In genomic region chr20:50731055-50731929, GRCh38 we compare ENCODE assay signal across 8 cellular contexts. TPM values are rescaled to one million over a fixed set of nuclear protein-coding genes. Genes with fewer than 3 reads are reported as not detected.
DNase-seq lines count a peak whose midpoint lies in the region; ATAC-seq and TF ChIP-seq lines count a peak whose summit lies in the region.

Gene PARD6B, plus strand, starts transcription at chr20:50731580. Its CDS starts 207 bp downstream, at chr20:50731787.

- H3K9me3 ChIP-seq in mucosa of rectum (ENCODE audit: control insufficient read depth in 2 of 2, low read length in 2 of 2) = no peaks in the 10 kb centered on the region

- peak; percentile 84 for ATAC-seq in GM21723 (IDR thresholded peaks at IDR 0.05; ENCODE audit: unreplicated experiment)

- H3K27ac ChIP-seq in mucosa of rectum (ENCODE audit: low read depth in 2 of 2, low read length in 2 of 2) = peak within 1 kb of the TSS; percentile 90 to 92

- no peaks in the 10 kb centered on the region for H3K36me3 ChIP-seq in mucosa of rectum (ENCODE audit: control insufficient read depth in 2 of 2, insufficient read depth in 2 of 2, low read length in 2 of 2)

- DNase-seq in DMS53 treated with DMSO at 0.1 percent for 48 hours (lab: John Stamatoyannopoulos, UW; ENCODE audit: unreplicated experiment) (peak; percentile 97), OCI-M2 (lab: John Stamatoyannopoulos, UW; ENCODE audit: unreplicated experiment) (peak; percentile 94), erythroblast (lab: John Stamatoyannopoulos, UW) (peak; percentile 99 to 100)
- peak; percentile 98 for DNase-seq in Jurkat, Clone E6-1 (ENCODE audit: low read depth, low spot score)
- peak; percentile 99 for DNase-seq in activated T-cell treated with anti-CD3 and anti-CD28 coated beads, Interleukin-2, amount 50 U/mL, for 1 hour
- peak; percentile 99 for DNase-seq in stimulated activated CD8-positive, alpha-beta memory T cell treated with anti-CD3 and anti-CD28 coated beads, Interleukin-4, amount 100 ng/mL, for 24 hours (ENCODE audit: low read depth)

- peak within 1 kb of the TSS; percentile 87 to 91 for H3K9ac ChIP-seq in mucosa of rectum (ENCODE audit: low read depth in 1 of 2, low read length in 2 of 2)

- peak; percentile 66 for TF ChIP-seq POLR2A in erythroblast (IDR thresholded peaks at IDR 0.05; ENCODE audit: low read length)

- peaks cover 25 to 35% of the 10 kb centered on the region in 2 donors for H3K4me1 ChIP-seq in mucosa of rectum (ENCODE audit: control insufficient read depth in 2 of 2, insufficient read depth in 2 of 2, low read length in 2 of 2)

- H3K4me3 ChIP-seq in Jurkat, Clone E6-1 (ENCODE audit: low read length) = peak within 1 kb of the TSS; percentile 74
- H3K4me3 ChIP-seq in mucosa of rectum (ENCODE audit: low read length in 2 of 2) = peak within 1 kb of the TSS; percentile 80 to 85

- no peaks in the 10 kb centered on the region for H3K27me3 ChIP-seq in mucosa of rectum (ENCODE audit: control insufficient read depth in 2 of 2, insufficient read depth in 2 of 2, low read length in 2 of 2)

RNA-seq across cellular contexts. Expression of gene PARD6B, which starts in this region (rescaled TPM):
- polyA plus RNA-seq in Jurkat, Clone E6-1 (2012; ENCODE audit: insufficient read depth, insufficient read length) = 0.69 TPM

Comparison
In these comparisons a context has a peak if more than half of its experiments do, and no peak if none do; other contexts are left out.
1. Peak in every context shown above with its lines: DNase-seq, ATAC-seq, H3K4me3 ChIP-seq and H3K27ac ChIP-seq.